Comparison of ENCODE assay signal across 21 cellular contexts in the genomic region with DNA sequence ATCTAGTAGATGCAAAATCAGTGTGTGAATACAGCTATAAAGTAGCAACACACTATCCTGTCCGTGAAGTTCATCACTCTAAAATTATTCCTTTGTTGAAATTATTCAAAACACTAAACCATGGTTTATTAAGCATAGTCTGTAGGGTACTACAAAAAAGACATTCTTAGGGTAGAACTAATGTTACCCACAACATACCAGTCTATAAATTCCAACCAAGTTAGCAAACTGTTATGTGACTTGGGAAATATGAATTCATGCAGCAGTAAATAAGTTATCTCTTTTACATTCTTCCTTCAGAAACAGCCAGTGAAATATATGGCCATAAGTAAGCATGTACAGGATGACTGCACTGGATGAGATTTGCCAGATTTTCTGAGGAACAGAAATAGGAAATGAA.
"Had no signal": no experiment of that assay in that cellular context is flagged by ENCODE, and none has a peak within 500 bp of the region (broad histone marks: within the 10 kb centered on the region; RNA-seq: fewer than 3 reads in every experiment).

No MANE protein-coding gene starts in this region.

- DNase-seq: activated CD4-positive, alpha-beta T cell treated with anti-CD3 and anti-CD28 coated beads, Interleukin-2, amount 50 U/mL, for 4 hours; activated CD8-positive, alpha-beta memory T cell treated with anti-CD3 and anti-CD28 coated beads, Interleukin-2, amount 10 ng/mL, durations not matched to agents 7 days and 5 days; activated naive CD4-positive, alpha-beta T cell treated with anti-CD3 and anti-CD28 coated beads, Interleukin-2, amount 50 U/mL, for 16 hours; activated T-cell treated with anti-CD3 and anti-CD28 coated beads, Interleukin-2, amount 50 U/mL, for 1 hour; adrenal gland; body of pancreas; central memory CD4-positive, alpha-beta T cell; heart right ventricle; naive B cell; pancreas; stimulated activated CD4-positive, alpha-beta T cell treated with anti-CD3 and anti-CD28 coated beads, Interleukin-12 subunit alpha, Interleukin-12 subunit beta, amount 100 ng/mL, for 4 hours; stimulated activated CD4-positive, alpha-beta T cell treated with anti-CD3 and anti-CD28 coated beads, Interleukin-2, amount 100 ng/mL, for 24 hours; T-helper 1 cell; T1000 had no signal

- H2AFZ ChIP-seq: neural progenitor cell had no signal

- H3K4me3 ChIP-seq: adrenal gland, body of pancreas, coronary artery, esophagus muscularis mucosa, gastroesophageal sphincter, heart right ventricle, neural progenitor cell, pancreas, thoracic aorta had no signal

- H3K27me3 ChIP-seq: adrenal gland, body of pancreas, esophagus muscularis mucosa, gastroesophageal sphincter, heart right ventricle, neural progenitor cell, pancreas had no signal

- H3K9me3 ChIP-seq: adrenal gland, body of pancreas, gastroesophageal sphincter, pancreas, thoracic aorta had no signal

- H3K4me1 ChIP-seq: adrenal gland, body of pancreas, esophagus muscularis mucosa, gastroesophageal sphincter, heart right ventricle, pancreas had no signal

- H3K36me3 ChIP-seq: adrenal gland, esophagus muscularis mucosa, gastroesophageal sphincter, heart right ventricle, neural progenitor cell, pancreas, thoracic aorta had no signal

- ATAC-seq: activated CD4-positive, CD25-positive, alpha-beta regulatory T cell treated with anti-CD3 and anti-CD28 coated beads, Interleukin-2, amount 50 U/mL, for 24 hours; activated CD8-positive, alpha-beta memory T cell treated with anti-CD3 and anti-CD28 coated beads, Interleukin-2, amount 10 ng/mL, durations not matched to agents 7 days and 5 days; body of pancreas; gastroesophageal sphincter; heart right ventricle; pancreas; sciatic nerve had no signal

- H3K4me2 ChIP-seq: neural progenitor cell had no signal

- H3K27ac ChIP-seq: adrenal gland, body of pancreas, coronary artery, esophagus muscularis mucosa, gastroesophageal sphincter, heart right ventricle, neural progenitor cell, pancreas, thoracic aorta had no signal

- H3K9ac ChIP-seq: neural progenitor cell had no signal
